Comparison of ENCODE assay signal across 12 cellular contexts in the genomic region with DNA sequence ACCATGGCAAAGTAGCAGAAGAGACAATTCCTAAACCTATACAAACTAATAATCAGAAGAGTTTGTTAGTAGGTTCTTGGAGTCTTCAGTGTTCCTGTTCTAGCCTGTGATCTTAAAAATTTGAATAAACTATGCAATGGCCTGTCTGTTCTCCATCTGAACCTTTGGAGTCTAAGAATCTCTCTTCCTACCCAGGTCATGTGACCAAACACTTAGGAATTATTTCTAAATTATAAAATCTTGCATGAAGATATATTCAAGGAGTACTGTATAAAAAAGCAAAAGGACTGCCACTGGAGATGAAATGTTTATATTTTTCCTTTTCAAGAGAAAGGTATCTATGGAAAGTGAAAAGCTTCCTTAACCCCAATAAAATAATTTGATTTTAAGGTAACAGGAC. TPM values are rescaled to one million over a fixed set of nuclear protein-coding genes. Genes with fewer than 3 reads are reported as not detected.
DNase-seq lines count a peak whose midpoint lies in the region; ATAC-seq and TF ChIP-seq lines count a peak whose summit lies in the region.
"Had no signal": no experiment of that assay in that cellular context is flagged by ENCODE, and none has a peak within 500 bp of the region (broad histone marks: within the 10 kb centered on the region; RNA-seq: fewer than 3 reads in every experiment).

No MANE protein-coding gene starts in this region.

- H3K27ac ChIP-seq in BLaER1 treated with 17β-estradiol and CSF1 and Interleukin-3, amounts not matched to agents 10 nM and 100 nM: peak overlapping the region in 8 of 11 experiments; percentile 7 to 99 (median 93); a peak in 10 of 22 replicates
- H3K27ac ChIP-seq in mesendoderm (ENCODE audit: low read depth, low read length): no peak overlapping the region

- H2AK5ac ChIP-seq in mesendoderm (ENCODE audit: low read length): no peak overlapping the region

- H2BK120ac ChIP-seq in mesendoderm (ENCODE audit: low read depth, low read length): no peak overlapping the region

- H3K4me2 ChIP-seq in BLaER1 treated with 17β-estradiol and CSF1 and Interleukin-3, amounts not matched to agents 10 nM and 100 nM: peak overlapping the region; percentile 94 to 100 (median 99)
- no peak overlapping the region for H3K4me2 ChIP-seq in mesendoderm (ENCODE audit: low read length)

- H3K4me3 ChIP-seq in BLaER1 treated with 17β-estradiol and CSF1 and Interleukin-3, amounts not matched to agents 10 nM and 100 nM: peak overlapping the region in 9 of 10 experiments; percentile 75 to 100 (median 95); a peak in 16 of 20 replicates
- H3K4me3 ChIP-seq in HAP-1: peak overlapping the region; percentile 88
- peak overlapping the region; percentile 84 for H3K4me3 ChIP-seq in WI38 (ENCODE audit: low read depth, low read length)
- H3K4me3 ChIP-seq in foreskin fibroblast (ENCODE audit: low read depth in 1 of 2, low read length in 2 of 2): peak overlapping the region; percentile 59 to 67
- H3K4me3 ChIP-seq in mesendoderm (ENCODE audit: low read length): no peak overlapping the region

- H3K23ac ChIP-seq in mesendoderm (ENCODE audit: low read length): no peak overlapping the region

- no peak overlapping the region for H3K56ac ChIP-seq in mesendoderm (ENCODE audit: low read length)

- no peak overlapping the region for H3K18ac ChIP-seq in mesendoderm (ENCODE audit: low read length)

- peaks cover 35 to 47% (median 44%) of the 10 kb centered on the region in 10 experiments for H3K4me1 ChIP-seq in BLaER1 treated with 17β-estradiol and CSF1 and Interleukin-3, amounts not matched to agents 10 nM and 100 nM
- H3K4me1 ChIP-seq in HAP-1: peaks cover 24% of the 10 kb centered on the region
- peaks cover 6% of the 10 kb centered on the region for H3K4me1 ChIP-seq in mesendoderm (ENCODE audit: control insufficient read depth, low read depth, low read length)

- no peak overlapping the region for H3K4ac ChIP-seq in mesendoderm (ENCODE audit: low read depth, low read length)

- H4K8ac ChIP-seq in mesendoderm (ENCODE audit: low read depth, low read length): no peak overlapping the region

- H4K20me1 ChIP-seq in BLaER1 treated with 17β-estradiol and CSF1 and Interleukin-3, amounts not matched to agents 10 nM and 100 nM: peaks cover 0 to 49% (median 38%) of the 10 kb centered on the region in 11 experiments; a peak in 17 of 22 replicates

- H2BK15ac ChIP-seq in mesendoderm (replicated peaks; ENCODE audit: low read depth): no peak overlapping the region

- H3K27me3 ChIP-seq in BLaER1 treated with 17β-estradiol and CSF1 and Interleukin-3, amounts not matched to agents 10 nM and 100 nM: 0 out of 22 replicates have a peak, but pooled peaks cover 0 to 3% (median 0%) of the 10 kb centered on the region in 11 experiments
- no peaks in the 10 kb centered on the region for H3K27me3 ChIP-seq in HAP-1 (ENCODE audit: low read depth)
- H3K27me3 ChIP-seq in mesendoderm (ENCODE audit: insufficient read depth, low read length, poor library complexity): no peaks in the 10 kb centered on the region

- H3K79me1 ChIP-seq in mesendoderm (ENCODE audit: low read length): peaks cover 10% of the 10 kb centered on the region

- TF ChIP-seq CTCF in WI38 (IDR thresholded peaks at IDR 0.05; ENCODE audit: low read depth, low read length): no peak
- no peak for TF ChIP-seq CTCF in foreskin fibroblast (IDR thresholded peaks at IDR 0.05; ENCODE audit: low read depth, low read length)

- H4K5ac ChIP-seq in mesendoderm (ENCODE audit: low read length): no peak overlapping the region

- no peak for DNase-seq in HAP-1 (ENCODE audit: low spot score in 2 of 2)
- DNase-seq in foreskin fibroblast: no peak
- DNase-seq in NOMO-1 treated with dmso at 0.1 percent for 144 hours (lab: John Stamatoyannopoulos, UW; ENCODE audit: unreplicated experiment): no peak
- DNase-seq in mesendoderm: no peak
- no peak for DNase-seq in NCI-H146 treated with DMSO at 0.1 percent for 48 hours (lab: John Stamatoyannopoulos, UW; ENCODE audit: unreplicated experiment)
- DNase-seq: COR-L47; NCI-H2081; stimulated activated CD4-positive, alpha-beta T cell treated with anti-CD3 and anti-CD28 coated beads, Interleukin-12 subunit alpha, Interleukin-12 subunit beta, amount 100 ng/mL, for 4 hours; stimulated activated naive B cell treated with anti-CD40 and anti-IgM and Interleukin-4, amounts not matched to agents 10 μg/mL and 1 μg/mL and 100 μg/mL, for 72 hours had no signal

- no peak overlapping the region for H2BK5ac ChIP-seq in mesendoderm (ENCODE audit: low read length)

- in situ Hi-C loops in HAP-1 (cut with MboI; ENCODE audit: low sequenced_read_pairs): no loop called here

- ATAC-seq in HG03108 (IDR thresholded peaks at IDR 0.05; ENCODE audit: unreplicated experiment): no peak
- ATAC-seq: stimulated activated naive B cell treated with anti-CD40 and anti-IgM and Interleukin-4, amounts not matched to agents 10 μg/mL and 1 μg/mL and 100 μg/mL, for 72 hours had no signal

- peaks cover 21% of the 10 kb centered on the region for H3K79me2 ChIP-seq in mesendoderm (ENCODE audit: control insufficient read depth, insufficient read depth, low read length)

- H3K9me3 ChIP-seq in BLaER1 treated with 17β-estradiol and CSF1 and Interleukin-3, amounts not matched to agents 10 nM and 100 nM (replicated peaks in 1 of 11): no peaks in the 10 kb centered on the region
- H3K9me3 ChIP-seq in HAP-1: no peaks in the 10 kb centered on the region

- peak overlapping the region in 9 of 11 experiments; percentile 89 to 100 (median 99); a peak in 16 of 22 replicates for H3K9ac ChIP-seq in BLaER1 treated with 17β-estradiol and CSF1 and Interleukin-3, amounts not matched to agents 10 nM and 100 nM
- no peak overlapping the region for H3K9ac ChIP-seq in mesendoderm (ENCODE audit: low read length)

- H3K36me3 ChIP-seq in BLaER1 treated with 17β-estradiol and CSF1 and Interleukin-3, amounts not matched to agents 10 nM and 100 nM: peaks cover 0 to 57% (median 50%) of the 10 kb centered on the region in 11 experiments; a peak in 18 of 22 replicates
- H3K36me3 ChIP-seq in HAP-1 (replicated peaks) (peaks cover 61% of the 10 kb centered on the region), mesendoderm (ENCODE audit: control insufficient read depth, insufficient read depth, low read length) (no peaks in the 10 kb centered on the region)

RNA-seq across cellular contexts. Expression of a gene that starts 2.4 kb away (rescaled TPM):
- polyA plus RNA-seq in mesendoderm (2013, experiment 1 of 2): 30.3 TPM
- polyA plus RNA-seq in mesendoderm (2013, experiment 2 of 2): 29.7 TPM
